8 cellular contexts compared by ENCODE assay signal in the genomic region with DNA sequence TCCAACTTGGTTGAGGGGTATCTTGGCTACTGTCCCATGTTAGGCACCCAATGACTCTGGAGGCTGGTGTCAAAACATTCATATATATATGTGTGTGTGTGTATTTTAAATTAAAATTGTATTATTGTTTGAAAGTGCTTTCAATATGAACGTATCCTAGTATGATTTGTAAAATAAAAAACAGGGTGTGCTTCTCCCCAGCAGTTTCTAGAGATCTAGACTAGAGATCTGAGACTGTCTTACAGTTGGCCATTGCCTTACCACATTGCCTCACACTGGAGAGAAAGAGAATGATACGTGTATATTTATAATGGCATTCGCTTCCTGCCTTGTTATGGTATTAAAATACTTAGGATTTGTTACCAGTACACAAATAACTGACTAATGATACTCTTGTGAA. TPM values are rescaled to one million over a fixed set of nuclear protein-coding genes. Genes with fewer than 3 reads are reported as not detected.
DNase-seq lines count a peak whose midpoint lies in the region; ATAC-seq and TF ChIP-seq lines count a peak whose summit lies in the region.

No MANE protein-coding gene starts in this region.

- intact Hi-C loops in adrenal gland (cut with DNase I): no loop called here
- intact Hi-C loops in left ventricle myocardium inferior (cut with micrococcal nuclease): no loop called here

- 0 to 5% (median 4%) methylated on average over 3 of the region's 3 CpGs for WGBS in adrenal gland, 4 donors

- peak; percentile 68 for TF ChIP-seq CTCF in 22Rv1 (IDR thresholded peaks at IDR 0.05)
- TF ChIP-seq CTCF in adrenal gland (IDR thresholded peaks at IDR 0.05): peak in 4 of 6 experiments; percentile 1 to 26 (median 20)
- TF ChIP-seq CTCF in left ventricle myocardium inferior (IDR thresholded peaks at IDR 0.05; ENCODE audit: borderline replicate concordance): peak; percentile 33
- peak; percentile 45 for TF ChIP-seq CTCF in retinal pigment epithelial cell (conservative IDR thresholded peaks at IDR 0.05; ENCODE audit: low read depth, low read length)

- ATAC-seq in HG02970 (IDR thresholded peaks at IDR 0.05; ENCODE audit: low FRiP score, unreplicated experiment) (no peak), HG03354 (IDR thresholded peaks at IDR 0.05; ENCODE audit: poor library complexity, severe bottlenecking, unreplicated experiment) (no peak)

- DNase-seq in GM04504 (ENCODE audit: low read depth) (peak; percentile 42), NCI-H226 (peak; percentile 19), adrenal gland (peak in 1 of 7 donors; percentile 40), left ventricle myocardium inferior (no peak), retinal pigment epithelial cell (ENCODE audit: low read depth) (peak; percentile 56)

- H3K4me3 ChIP-seq in adrenal gland: peak overlapping the region; percentile 20 to 99 (median 70)
- peak overlapping the region; percentile 82 for H3K4me3 ChIP-seq in left ventricle myocardium inferior
- peak overlapping the region; percentile 84 for H3K4me3 ChIP-seq in retinal pigment epithelial cell (ENCODE audit: low read length)

- no peaks in the 10 kb centered on the region for H3K27me3 ChIP-seq in adrenal gland
- H3K27me3 ChIP-seq in left ventricle myocardium inferior (ENCODE audit: low read depth): no peaks in the 10 kb centered on the region

- H3K27ac ChIP-seq in 22Rv1: peak overlapping the region; percentile 77
- H3K27ac ChIP-seq in adrenal gland: peak overlapping the region; percentile 38 to 100 (median 95)
- H3K27ac ChIP-seq in left ventricle myocardium inferior (replicated peaks): peak overlapping the region; percentile 94

- H3K36me3 ChIP-seq in adrenal gland (replicated peaks in 1 of 2) (no peaks in the 10 kb centered on the region), left ventricle myocardium inferior (no peaks in the 10 kb centered on the region)

- H3K4me1 ChIP-seq in adrenal gland (replicated peaks in 1 of 2) (peaks cover 17 to 49% of the 10 kb centered on the region in 2 donors), left ventricle myocardium inferior (peaks cover 59% of the 10 kb centered on the region)

- peak; percentile 6 to 69 for TF ChIP-seq POLR2A in adrenal gland (IDR thresholded peaks at IDR 0.05)

- H3K9me3 ChIP-seq in adrenal gland (replicated peaks in 1 of 3): no peaks in the 10 kb centered on the region
- H3K9me3 ChIP-seq in left ventricle myocardium inferior (replicated peaks): no peaks in the 10 kb centered on the region

RNA-seq across cellular contexts. Expression of a gene that starts 1.2 kb away (rescaled TPM):
- total RNA-seq in adrenal gland: 10 to 100 TPM; 25.6 to 49.3 (median 33.7) TPM
- 10 to 100 TPM; 13.5 to 48.0 (median 15.0) TPM for polyA plus RNA-seq in adrenal gland
- 164 TPM for total RNA-seq in left ventricle myocardium inferior

RNA-seq across cellular contexts. Expression of a gene that starts 55.6 kb away (rescaled TPM):
- total RNA-seq in adrenal gland (10 to 100 TPM; 30.7 to 99.8 (median 76.9) TPM), left ventricle myocardium inferior (73.9 TPM)
- polyA plus RNA-seq in adrenal gland: 10 to 100 TPM; 45.4 to 92.6 (median 47.8) TPM
